21 cellular contexts compared by ENCODE assay signal in genomic region chr16:3959148-3959547, GRCh38.
DNase-seq lines count a peak whose midpoint lies in the region; ATAC-seq, FAIRE-seq and TF ChIP-seq lines count a peak whose summit lies in the region.
"Had no signal": no experiment of that assay in that cellular context is flagged by ENCODE, and none has a peak within 500 bp of the region (broad histone marks: within the 10 kb centered on the region; RNA-seq: fewer than 3 reads in every experiment).

No MANE protein-coding gene starts in this region.

- no peak overlapping the region for H3K4me2 ChIP-seq in astrocyte (ENCODE audit: low read length)

- TF ChIP-seq CTCF in left ventricle myocardium inferior (IDR thresholded peaks at IDR 0.05; ENCODE audit: borderline replicate concordance) (no peak), astrocyte (IDR thresholded peaks at IDR 0.05; ENCODE audit: insufficient read depth, low read depth, low read length) (no peak), upper lobe of right lung (IDR thresholded peaks at IDR 0.05) (no peak)

- 44% methylated on average over 3 of the region's 3 CpGs for WGBS in right cardiac atrium

- no peaks in the 10 kb centered on the region for H3K36me3 ChIP-seq in left ventricle myocardium inferior
- H3K36me3 ChIP-seq in astrocyte (ENCODE audit: insufficient read depth, low read length), result no peaks in the 10 kb centered on the region
- H3K36me3 ChIP-seq in upper lobe of right lung, result no peaks in the 10 kb centered on the region
- H3K36me3 ChIP-seq: Peyer's patch, right lobe of liver had no signal

- intact Hi-C loops in Right ventricle myocardium inferior (cut with DNase I), result no loop called here
- intact Hi-C loops in left ventricle myocardium inferior (cut with micrococcal nuclease), result no loop called here
- intact Hi-C loops in right cardiac atrium (cut with DNase I), result no loop called here
- intact Hi-C loops in upper lobe of right lung (cut with DNase I), result no loop called here

- H3K9ac ChIP-seq in astrocyte (ENCODE audit: low read length), result no peak overlapping the region

- H4K20me1 ChIP-seq in astrocyte (ENCODE audit: insufficient read depth, low read length), result no peaks in the 10 kb centered on the region

- H3K4me3 Mint-ChIP-seq in astrocyte (ENCODE audit: unreplicated experiment), result no peak overlapping the region

- peaks cover 20% of the 10 kb centered on the region for H3K4me1 Mint-ChIP-seq in astrocyte (ENCODE audit: low read depth, unreplicated experiment)

- H3K4me3 ChIP-seq in left ventricle myocardium inferior (no peak overlapping the region), astrocyte (ENCODE audit: insufficient read depth, low read depth, low read length) (no peak overlapping the region), right cardiac atrium (ENCODE audit: low read length) (no peak overlapping the region), upper lobe of right lung (no peak overlapping the region)
- H3K4me3 ChIP-seq: Peyer's patch had no signal

- H3K27me3 ChIP-seq in left ventricle myocardium inferior (ENCODE audit: low read depth) (no peaks in the 10 kb centered on the region), astrocyte (ENCODE audit: insufficient read depth, low read length) (peaks cover 14% of the 10 kb centered on the region), right cardiac atrium (ENCODE audit: control insufficient read depth, insufficient read depth) (no peaks in the 10 kb centered on the region), upper lobe of right lung (no peaks in the 10 kb centered on the region)
- H3K27me3 ChIP-seq: Peyer's patch, right lobe of liver had no signal

- DNase-seq in Right ventricle myocardium inferior (ENCODE audit: missing footprints), result no peak
- DNase-seq in left ventricle myocardium inferior, result no peak
- peak; percentile 72 for DNase-seq in astrocyte (ENCODE audit: low read depth)
- peak in 2 of 3 donors; percentile 69 to 71 for DNase-seq in right cardiac atrium
- DNase-seq in upper lobe of right lung, result no peak
- no peak for DNase-seq in NCI-H2107 (lab: John Stamatoyannopoulos, UW)
- no peak for DNase-seq in NCI-H2081 treated with DMSO at 0.1 percent for 48 hours (lab: John Stamatoyannopoulos, UW)
- DNase-seq in GM19238 (ENCODE audit: insufficient read length, low spot score), result no peak
- DNase-seq: activated CD4-positive, CD25-positive, alpha-beta regulatory T cell treated with anti-CD3 and anti-CD28 coated beads, Interleukin-2, amount 50 U/mL, for 72 hours; activated CD8-positive, alpha-beta memory T cell treated with anti-CD3 and anti-CD28 coated beads, Interleukin-2, amount 50 U/mL, for 48 hours; activated naive CD4-positive, alpha-beta T cell treated with anti-CD3 and anti-CD28 coated beads, Interleukin-2, amount 50 U/mL, for 16 hours; Kasumi-1; mesendoderm; NCI-H1694 treated with DMSO at 0.1 percent for 48 hours; NCI-H526; Peyer's patch; right lobe of liver; stimulated activated CD4-positive, alpha-beta T cell treated with anti-CD3 and anti-CD28 coated beads, Interleukin-4, amount 100 ng/mL, for 24 hours had no signal

- H3K9me3 ChIP-seq in left ventricle myocardium inferior (replicated peaks), result no peaks in the 10 kb centered on the region
- H3K9me3 ChIP-seq in astrocyte (ENCODE audit: insufficient read depth, low read depth, low read length), result no peaks in the 10 kb centered on the region
- H3K9me3 ChIP-seq in right cardiac atrium (ENCODE audit: control insufficient read depth, low read length), result no peaks in the 10 kb centered on the region
- no peaks in the 10 kb centered on the region for H3K9me3 ChIP-seq in upper lobe of right lung
- H3K9me3 ChIP-seq: Peyer's patch, right lobe of liver had no signal

- FAIRE-seq in astrocyte (lab: Jason Lieb, UNC), result no peak
- FAIRE-seq: A204.1, H54 had no signal

- no peak overlapping the region for H3K27ac Mint-ChIP-seq in astrocyte (ENCODE audit: unreplicated experiment)

- peak; percentile 21 for ATAC-seq in Right ventricle myocardium inferior
- ATAC-seq in right cardiac atrium, result peak; percentile 34 to 45
- ATAC-seq in upper lobe of right lung, result peak; percentile 54

- no peak overlapping the region for H2AFZ ChIP-seq in astrocyte (ENCODE audit: low read depth, low read length)

- peaks cover 1% of the 10 kb centered on the region for H3K9me3 Mint-ChIP-seq in astrocyte (ENCODE audit: unreplicated experiment)

- peaks cover 5% of the 10 kb centered on the region for H3K36me3 Mint-ChIP-seq in astrocyte (ENCODE audit: low read depth, unreplicated experiment)

- peaks cover 6% of the 10 kb centered on the region for H3K27me3 Mint-ChIP-seq in astrocyte (ENCODE audit: low read depth, unreplicated experiment)

- H3K27ac ChIP-seq in left ventricle myocardium inferior (replicated peaks) (no peak overlapping the region), astrocyte (ENCODE audit: low read depth, low read length) (no peak overlapping the region), right cardiac atrium (ENCODE audit: low read length) (no peak overlapping the region), upper lobe of right lung (peak overlapping the region; percentile 79)
- H3K27ac ChIP-seq: epithelial cell of prostate, Peyer's patch, right lobe of liver had no signal

- H3K79me2 ChIP-seq in astrocyte (ENCODE audit: insufficient read depth, low read length), result no peaks in the 10 kb centered on the region

- H3K4me1 ChIP-seq in left ventricle myocardium inferior (peaks cover 55% of the 10 kb centered on the region), astrocyte (ENCODE audit: insufficient read depth, low read length) (peaks cover 13% of the 10 kb centered on the region), right cardiac atrium (ENCODE audit: control insufficient read depth, insufficient read depth, low read length) (peaks cover 2% of the 10 kb centered on the region), upper lobe of right lung (peaks cover 33% of the 10 kb centered on the region)
- H3K4me1 ChIP-seq: right lobe of liver had no signal

Comparison
In these comparisons a context has a peak if more than half of its experiments do, and no peak if none do; other contexts are left out.
1. DNase-seq: peak in astrocyte (single experiment) and right cardiac atrium (2 of 3); none in Right ventricle myocardium inferior (single experiment), left ventricle myocardium inferior (single experiment), upper lobe of right lung (single experiment), NCI-H2107 (single experiment), NCI-H2081 treated with DMSO at 0.1 percent for 48 hours (single experiment) and GM19238 (single experiment).
2. Peak in every context shown above with its lines, with median percentiles within 50 percentile points of each other: ATAC-seq.